Comparison of ENCODE assay signal across 14 cellular contexts in the genomic region with DNA sequence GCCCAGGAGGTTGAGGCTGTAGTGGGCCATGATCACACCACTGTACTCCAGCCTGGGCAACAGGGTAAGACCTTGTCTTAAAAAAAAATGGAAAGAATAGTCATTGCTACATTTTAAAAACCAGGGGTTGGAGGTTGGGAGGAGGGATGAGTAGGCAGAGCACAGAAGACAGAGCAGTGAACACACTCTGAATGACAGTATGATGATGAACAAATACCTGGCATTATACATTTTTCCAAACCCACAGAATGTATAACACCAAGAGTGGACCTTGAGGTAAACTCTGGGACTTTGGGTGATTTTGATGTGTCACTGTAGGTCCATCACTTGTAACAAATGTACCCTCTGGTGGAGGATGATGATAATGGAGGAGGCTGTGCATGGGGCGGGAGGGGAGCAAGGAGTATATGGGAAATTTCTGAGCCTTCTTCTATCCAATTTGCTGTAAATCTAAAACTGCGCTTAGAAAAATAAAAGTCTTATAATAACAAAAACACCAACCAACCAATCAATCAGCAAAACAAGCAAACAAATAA.
DNase-seq lines count a peak whose midpoint lies in the region; ATAC-seq and TF ChIP-seq lines count a peak whose summit lies in the region.
"Had no signal": no experiment of that assay in that cellular context is flagged by ENCODE, and none has a peak within 500 bp of the region (broad histone marks: within the 10 kb centered on the region; RNA-seq: fewer than 3 reads in every experiment).

No MANE protein-coding gene starts in this region.

- H3T11ph ChIP-seq in H9 (ENCODE audit: low read length): no peak overlapping the region

- H3K27ac ChIP-seq in CD8-positive, alpha-beta memory T cell (ENCODE audit: low read depth, low read length): no peak overlapping the region
- H3K27ac ChIP-seq in HEK293 (ENCODE audit: extremely low read depth, low read depth, low read length) (no peak overlapping the region), H9 (ENCODE audit: insufficient read length, low read depth, low read length) (no peak overlapping the region)
- H3K27ac ChIP-seq: lower lobe of right lung, neutrophil had no signal

- H3K36me3 Mint-ChIP-seq in CD8-positive, alpha-beta memory T cell: peaks cover 5 to 85% (median 30%) of the 10 kb centered on the region in 3 donors
- peaks cover 66% of the 10 kb centered on the region for H3K36me3 Mint-ChIP-seq in activated T-helper 2 cell treated with anti-CD3 and anti-CD28 coated beads, Interferon-gamma antibody, Interleukin-2, Interleukin-4, amounts not matched to agents 10 μg/mL and 5 μg/mL and 100 μg/mL, durations not matched to agents 14 hours and 24 hours and 36 hours (ENCODE audit: low read depth)
- H3K36me3 Mint-ChIP-seq in H9 (ENCODE audit: insufficient read depth in 1 of 3, low read depth in 3 of 3): no peaks in the 10 kb centered on the region
- no peaks in the 10 kb centered on the region for H3K36me3 Mint-ChIP-seq in Calu3 (ENCODE audit: insufficient read depth, unreplicated experiment)

- H3K9me3 Mint-ChIP-seq in CD8-positive, alpha-beta memory T cell: no peaks in the 10 kb centered on the region
- H3K9me3 Mint-ChIP-seq in activated T-helper 2 cell treated with anti-CD3 and anti-CD28 coated beads, Interferon-gamma antibody, Interleukin-2, Interleukin-4, amounts not matched to agents 10 μg/mL and 5 μg/mL and 100 μg/mL, durations not matched to agents 14 hours and 24 hours and 36 hours: no peaks in the 10 kb centered on the region
- H3K9me3 Mint-ChIP-seq in H9: no peaks in the 10 kb centered on the region; a peak in 1 of 5 replicates
- H3K9me3 Mint-ChIP-seq in Calu3 (ENCODE audit: low read depth, unreplicated experiment): peaks cover 4% of the 10 kb centered on the region

- no peak overlapping the region for H4K91ac ChIP-seq in H9 (ENCODE audit: insufficient read length, low read depth, low read length)

- H3K14ac ChIP-seq in H9 (ENCODE audit: insufficient read depth, low read length): no peak overlapping the region

- H2AK5ac ChIP-seq in H9 (ENCODE audit: insufficient read length, low read length): no peak overlapping the region

- no peak overlapping the region for H3K56ac ChIP-seq in H9 (ENCODE audit: insufficient read length, low read depth, low read length)

- no peak for DNase-seq in CD8-positive, alpha-beta memory T cell
- DNase-seq in activated T-helper 2 cell treated with anti-CD3 and anti-CD28 coated beads, Interferon-gamma antibody, Interleukin-2, Interleukin-4, amounts not matched to agents 10 μg/mL and 5 μg/mL and 100 μg/mL, durations not matched to agents 14 hours and 24 hours and 36 hours (ENCODE audit: low spot score): no peak
- DNase-seq in kidney tubule cell (ENCODE audit: low spot score) (peak; percentile 10), H9 (no peak), Calu3 (no peak)
- DNase-seq: GF-D8; lower lobe of right lung; NCI-H1436; stimulated activated CD4-positive, alpha-beta T cell treated with anti-CD3 and anti-CD28 coated beads, Interleukin-2, amount 100 ng/mL, for 48 hours had no signal

- H3K9me3 ChIP-seq in CD8-positive, alpha-beta memory T cell (ENCODE audit: low read length): no peaks in the 10 kb centered on the region
- no peaks in the 10 kb centered on the region for H3K9me3 ChIP-seq in HEK293 (ENCODE audit: control insufficient read depth, insufficient read depth, low read depth, low read length)
- no peaks in the 10 kb centered on the region for H3K9me3 ChIP-seq in H9 (ENCODE audit: control insufficient read depth, low read depth, low read length)
- H3K9me3 ChIP-seq: lower lobe of right lung, neutrophil had no signal

- ATAC-seq in GM21737 (IDR thresholded peaks at IDR 0.05; ENCODE audit: unreplicated experiment) (no peak), HG02973 (IDR thresholded peaks at IDR 0.05; ENCODE audit: unreplicated experiment) (no peak)
- ATAC-seq: lower lobe of right lung, sciatic nerve had no signal

- H2AFZ ChIP-seq in H9 (ENCODE audit: low read length): no peak overlapping the region

- BruUV-seq in Calu3 (replicated peaks; lab: Mats Ljungman, UMichigan): no TSS peak

- no peak overlapping the region for H2BK20ac ChIP-seq in H9 (ENCODE audit: low read depth, low read length, poor library complexity, severe bottlenecking)

- H3K4me1 ChIP-seq in CD8-positive, alpha-beta memory T cell (ENCODE audit: insufficient read depth, low read length): peaks cover 7% of the 10 kb centered on the region
- H3K4me1 ChIP-seq in HEK293 (ENCODE audit: control insufficient read depth, insufficient read depth, low read length) (no peaks in the 10 kb centered on the region), H9 (ENCODE audit: insufficient read depth, low read length) (no peaks in the 10 kb centered on the region)
- H3K4me1 ChIP-seq: lower lobe of right lung had no signal

- H3K36me3 ChIP-seq in CD8-positive, alpha-beta memory T cell (ENCODE audit: insufficient read depth, low read length): peaks cover 5% of the 10 kb centered on the region
- H3K36me3 ChIP-seq in HEK293 (ENCODE audit: control insufficient read depth in 2 of 2, insufficient read depth in 1 of 2, low read length in 2 of 2): no peaks in the 10 kb centered on the region

- no peak overlapping the region for H4K8ac ChIP-seq in H9 (replicated peaks; ENCODE audit: insufficient read length, low read depth, low read length)

- H3K27me3 Mint-ChIP-seq in CD8-positive, alpha-beta memory T cell: peaks cover 0 to 4% of the 10 kb centered on the region in 2 donors
- no peaks in the 10 kb centered on the region for H3K27me3 Mint-ChIP-seq in activated T-helper 2 cell treated with anti-CD3 and anti-CD28 coated beads, Interferon-gamma antibody, Interleukin-2, Interleukin-4, amounts not matched to agents 10 μg/mL and 5 μg/mL and 100 μg/mL, durations not matched to agents 14 hours and 24 hours and 36 hours (ENCODE audit: low read depth)
- H3K27me3 Mint-ChIP-seq in H9 (ENCODE audit: low read depth): no peaks in the 10 kb centered on the region
- no peaks in the 10 kb centered on the region for H3K27me3 Mint-ChIP-seq in Calu3 (ENCODE audit: unreplicated experiment)

- H3K23me2 ChIP-seq in H9 (ENCODE audit: insufficient read length, low read depth, low read length, poor library complexity, severe bottlenecking): no peaks in the 10 kb centered on the region

- H3K4me1 Mint-ChIP-seq in CD8-positive, alpha-beta memory T cell: peaks cover 43 to 63% (median 55%) of the 10 kb centered on the region in 3 donors
- H3K4me1 Mint-ChIP-seq in activated T-helper 2 cell treated with anti-CD3 and anti-CD28 coated beads, Interferon-gamma antibody, Interleukin-2, Interleukin-4, amounts not matched to agents 10 μg/mL and 5 μg/mL and 100 μg/mL, durations not matched to agents 14 hours and 24 hours and 36 hours (ENCODE audit: low read depth): peaks cover 5% of the 10 kb centered on the region
- H3K4me1 Mint-ChIP-seq in H9 (no peaks in the 10 kb centered on the region), Calu3 (ENCODE audit: low read depth, unreplicated experiment) (no peaks in the 10 kb centered on the region)

- intact Hi-C loops in activated T-helper 2 cell treated with anti-CD3 and anti-CD28 coated beads, Interferon-gamma antibody, Interleukin-2, Interleukin-4, amounts not matched to agents 10 μg/mL and 5 μg/mL and 100 μg/mL, durations not matched to agents 14 hours and 24 hours and 36 hours (cut with micrococcal nuclease): no loop called here
- intact Hi-C loops in Calu3 (cut with micrococcal nuclease; ENCODE audit: unreplicated experiment): no loop called here

- no peaks in the 10 kb centered on the region for H3K79me1 ChIP-seq in H9 (ENCODE audit: insufficient read depth, low read depth, low read length, poor library complexity, severe bottlenecking)

- no peak overlapping the region for H3K18ac ChIP-seq in H9 (ENCODE audit: insufficient read length, low read depth, low read length)

- no peak overlapping the region for H2BK120ac ChIP-seq in H9 (ENCODE audit: low read depth, low read length, poor library complexity, severe bottlenecking)

- H3K4me3 ChIP-seq in CD8-positive, alpha-beta memory T cell (ENCODE audit: low read length): no peak overlapping the region
- H3K4me3 ChIP-seq in HEK293 (ENCODE audit: low read depth, low read length): no peak overlapping the region
- H3K4me3 ChIP-seq: lower lobe of right lung had no signal

- H2BK15ac ChIP-seq in H9 (ENCODE audit: low read depth, low read length): no peak overlapping the region

- no peak overlapping the region for H3K4ac ChIP-seq in H9 (ENCODE audit: low read depth, low read length)

- H2BK5ac ChIP-seq in H9 (ENCODE audit: insufficient read length, low read length): no peak overlapping the region

- H3K27ac Mint-ChIP-seq in CD8-positive, alpha-beta memory T cell: peak overlapping the region in 6 of 8 donors; percentile 31 to 86 (median 51)
- H3K27ac Mint-ChIP-seq in activated T-helper 2 cell treated with anti-CD3 and anti-CD28 coated beads, Interferon-gamma antibody, Interleukin-2, Interleukin-4, amounts not matched to agents 10 μg/mL and 5 μg/mL and 100 μg/mL, durations not matched to agents 14 hours and 24 hours and 36 hours: peak overlapping the region; percentile 43
- no peak overlapping the region for H3K27ac Mint-ChIP-seq in H9
- no peak overlapping the region for H3K27ac Mint-ChIP-seq in Calu3 (ENCODE audit: unreplicated experiment)

- POLR2A ChIA-PET in CD8-positive, alpha-beta memory T cell (lab: Charles Lee): no interaction called here
- POLR2A ChIA-PET in HEK293 (lab: Yijun Ruan, JAX): no interaction called here

- no peak overlapping the region for H2BK12ac ChIP-seq in H9 (ENCODE audit: insufficient read length, low read depth, low read length)

- H3K9ac ChIP-seq in H9 (ENCODE audit: extremely low read depth, insufficient read length, low read length): no peak overlapping the region

- no peak overlapping the region for H3K4me2 ChIP-seq in H9 (ENCODE audit: insufficient read depth, insufficient read length, low read length)

- no peak overlapping the region for H4K5ac ChIP-seq in H9 (ENCODE audit: insufficient read length, low read depth, low read length)

- no CpG with 5 or more reads among the region's 2 CpGs for WGBS in H9 (ENCODE audit: extremely low coverage, insufficient read length, low lambda C conversion rate)

- CTCF ChIA-PET in CD8-positive, alpha-beta memory T cell (lab: Charles Lee): no interaction called here
- CTCF ChIA-PET in HEK293 (lab: Yijun Ruan, JAX): interaction anchor here (1.2 kb wide), 1 partner anchor 26 kb away, joined by 5 read pairs; no protein-coding TSS in a partner anchor
- CTCF ChIA-PET in Calu3 (lab: Charles Lee): no interaction called here

- H3K23ac ChIP-seq in H9 (ENCODE audit: insufficient read length, low read depth, low read length): no peak overlapping the region

- TF ChIP-seq CTCF in HEK293 (tag by site-specific recombination; IDR thresholded peaks at IDR 0.05): peak; percentile 43; the same call in 1 of the 2 replicates
- no peak; the same call in 2 of the 3 replicates for TF ChIP-seq CTCF in H9 (conservative IDR thresholded peaks at IDR 0.05)
- TF ChIP-seq CTCF in Calu3 (IDR thresholded peaks at IDR 0.05; ENCODE audit: unreplicated experiment): no peak

- no peaks in the 10 kb centered on the region for H3K79me2 ChIP-seq in H9 (ENCODE audit: insufficient read depth, low read length)

- H3K4me3 Mint-ChIP-seq in CD8-positive, alpha-beta memory T cell: no peak overlapping the region
- H3K4me3 Mint-ChIP-seq in activated T-helper 2 cell treated with anti-CD3 and anti-CD28 coated beads, Interferon-gamma antibody, Interleukin-2, Interleukin-4, amounts not matched to agents 10 μg/mL and 5 μg/mL and 100 μg/mL, durations not matched to agents 14 hours and 24 hours and 36 hours (ENCODE audit: low read depth): no peak overlapping the region
- H3K4me3 Mint-ChIP-seq in H9: no peak overlapping the region
- H3K4me3 Mint-ChIP-seq in Calu3 (ENCODE audit: low read depth, unreplicated experiment): no peak overlapping the region

- no peaks in the 10 kb centered on the region for H3K27me3 ChIP-seq in CD8-positive, alpha-beta memory T cell (ENCODE audit: insufficient read depth, low read length, poor library complexity, severe bottlenecking)
- no peaks in the 10 kb centered on the region for H3K27me3 ChIP-seq in H9 (ENCODE audit: insufficient read depth, low read length)
- H3K27me3 ChIP-seq: neutrophil had no signal

- no peaks in the 10 kb centered on the region for H4K20me1 ChIP-seq in H9 (ENCODE audit: control insufficient read depth, insufficient read depth, insufficient read length)

Comparison
In these comparisons a context has a peak if more than half of its experiments do, and no peak if none do; other contexts are left out.
1. H3K27ac Mint-ChIP-seq: peak in CD8-positive, alpha-beta memory T cell (6 of 8) and activated T-helper 2 cell treated with anti-CD3 and anti-CD28 coated beads, Interferon-gamma antibody, Interleukin-2, Interleukin-4, amounts not matched to agents 10 μg/mL and 5 μg/mL and 100 μg/mL, durations not matched to agents 14 hours and 24 hours and 36 hours (single experiment); none in H9 (0 of 3) and Calu3 (single experiment).